In the genomic region with DNA sequence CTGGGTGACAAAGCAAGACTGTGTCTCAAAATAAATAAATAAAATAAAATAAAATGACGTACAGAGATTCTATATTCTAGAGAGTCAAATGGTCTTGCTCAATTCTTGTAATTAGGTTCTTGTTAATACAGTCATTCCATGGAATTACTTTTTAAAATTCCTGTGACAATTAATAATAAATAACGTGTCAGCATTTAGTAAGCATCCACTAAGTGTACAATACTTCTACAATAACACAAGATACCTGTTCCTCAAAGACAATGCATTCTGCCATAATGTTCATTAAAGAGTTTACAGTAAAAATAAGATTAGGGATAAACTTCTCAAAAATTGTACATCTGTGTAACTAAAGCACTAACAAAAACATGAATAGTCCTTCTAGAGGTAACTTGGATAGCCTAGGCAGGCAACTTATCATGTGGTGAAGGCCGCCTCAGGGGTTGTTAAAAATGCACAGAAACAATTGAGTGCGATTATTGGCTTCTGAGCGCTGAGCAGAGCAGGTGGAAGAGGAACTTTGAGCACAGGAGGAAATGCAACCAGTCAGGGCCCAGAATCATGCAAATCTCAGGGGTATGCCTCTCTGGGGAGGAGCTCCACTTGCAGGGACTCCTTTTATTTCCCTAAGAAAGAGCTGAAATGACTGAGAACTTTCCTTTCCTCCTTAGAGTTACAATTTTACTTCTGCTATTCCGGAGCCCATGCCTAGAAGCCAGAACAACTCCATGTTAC, we compare ENCODE assay signal across 11 cellular contexts. TPM values are rescaled to one million over a fixed set of nuclear protein-coding genes. Genes with fewer than 3 reads are reported as not detected.
DNase-seq lines count a peak whose midpoint lies in the region; ATAC-seq and TF ChIP-seq lines count a peak whose summit lies in the region.
"Had no signal": no experiment of that assay in that cellular context is flagged by ENCODE, and none has a peak within 500 bp of the region (broad histone marks: within the 10 kb centered on the region; RNA-seq: fewer than 3 reads in every experiment).

No MANE protein-coding gene starts in this region.

- H3K27ac Mint-ChIP-seq in stimulated activated naive CD8-positive, alpha-beta T cell treated with anti-CD3 and anti-CD28 coated beads, Interleukin-15, Interleukin-2, amounts not matched to agents 100 ng/mL and 50 ng/mL, for 24 hours, result no peak overlapping the region
- no peak overlapping the region for H3K27ac Mint-ChIP-seq in stimulated activated naive CD8-positive, alpha-beta T cell treated with anti-CD3 and anti-CD28 coated beads, Interleukin-15, amount 100 ng/mL, for 72 hours
- H3K27ac Mint-ChIP-seq in T-helper 2 cell treated with Interferon-gamma antibody and Interleukin-4, amounts not matched to agents 5 μg/mL and 100 μg/mL, for 36 hours, result no peak overlapping the region

- H3K4me1 ChIP-seq in uterus (no peaks in the 10 kb centered on the region), ovary (ENCODE audit: insufficient read depth) (no peaks in the 10 kb centered on the region)
- H3K4me1 ChIP-seq: right atrium auricular region had no signal

- H3K36me3 ChIP-seq in uterus (no peaks in the 10 kb centered on the region), ovary (no peaks in the 10 kb centered on the region)

- WGBS in ovary, 3 donors, result 84 to 86% (median 84%) methylated on average over 6 of the region's 6 CpGs

- intact Hi-C loops in uterus (cut with DNase I; ENCODE audit: low total_unique reads) (no loop called here), ovary (cut with DNase I) (no loop called here)

- H3K4me3 ChIP-seq in uterus, result no peak overlapping the region
- no peak overlapping the region for H3K4me3 ChIP-seq in ovary
- H3K4me3 ChIP-seq: right atrium auricular region, thoracic aorta had no signal

- no peak for TF ChIP-seq CTCF in uterus (IDR thresholded peaks at IDR 0.05)
- no peak for TF ChIP-seq CTCF in ovary (IDR thresholded peaks at IDR 0.05)

- no peak for TF ChIP-seq EP300 in ovary (IDR thresholded peaks at IDR 0.05)

- DNase-seq in stimulated activated naive CD8-positive, alpha-beta T cell treated with anti-CD3 and anti-CD28 coated beads, Interleukin-15, amount 100 ng/mL, for 72 hours, result no peak
- peak; percentile 66 to 81 for DNase-seq in NOMO-1 (lab: John Stamatoyannopoulos, UW; ENCODE audit: unreplicated experiment in 2 of 2)
- no peak for DNase-seq in uterus
- DNase-seq in T-helper 2 cell treated with Interferon-gamma antibody and Interleukin-4, amounts not matched to agents 5 μg/mL and 100 μg/mL, for 36 hours (ENCODE audit: low spot score), result no peak
- DNase-seq in ovary, result no peak
- DNase-seq in NCI-H1105 treated with DMSO at 0.1 percent for 48 hours (lab: John Stamatoyannopoulos, UW), result no peak

- H3K27me3 ChIP-seq in uterus (no peaks in the 10 kb centered on the region), ovary (no peaks in the 10 kb centered on the region)
- H3K27me3 ChIP-seq: right atrium auricular region had no signal

- peaks cover 15% of the 10 kb centered on the region for H3K4me1 Mint-ChIP-seq in stimulated activated naive CD8-positive, alpha-beta T cell treated with anti-CD3 and anti-CD28 coated beads, Interleukin-15, Interleukin-2, amounts not matched to agents 100 ng/mL and 50 ng/mL, for 24 hours (ENCODE audit: low read depth)
- H3K4me1 Mint-ChIP-seq in stimulated activated naive CD8-positive, alpha-beta T cell treated with anti-CD3 and anti-CD28 coated beads, Interleukin-15, amount 100 ng/mL, for 72 hours, result peaks cover 6% of the 10 kb centered on the region
- H3K4me1 Mint-ChIP-seq in T-helper 2 cell treated with Interferon-gamma antibody and Interleukin-4, amounts not matched to agents 5 μg/mL and 100 μg/mL, for 36 hours (ENCODE audit: low read depth), result peaks cover 13% of the 10 kb centered on the region

- no peaks in the 10 kb centered on the region for H3K9me3 ChIP-seq in uterus
- H3K9me3 ChIP-seq in ovary, result no peaks in the 10 kb centered on the region
- H3K9me3 ChIP-seq: right atrium auricular region, thoracic aorta had no signal

- H3K27ac ChIP-seq in uterus, result no peak overlapping the region
- H3K27ac ChIP-seq in ovary, result no peak overlapping the region
- H3K27ac ChIP-seq: right atrium auricular region, thoracic aorta had no signal

- peaks cover 55% of the 10 kb centered on the region for H3K36me3 Mint-ChIP-seq in stimulated activated naive CD8-positive, alpha-beta T cell treated with anti-CD3 and anti-CD28 coated beads, Interleukin-15, Interleukin-2, amounts not matched to agents 100 ng/mL and 50 ng/mL, for 24 hours (ENCODE audit: low read depth)
- H3K36me3 Mint-ChIP-seq in T-helper 2 cell treated with Interferon-gamma antibody and Interleukin-4, amounts not matched to agents 5 μg/mL and 100 μg/mL, for 36 hours (ENCODE audit: low read depth), result peaks cover 42% of the 10 kb centered on the region

- TF ChIP-seq POLR2A in uterus (IDR thresholded peaks at IDR 0.05) (no peak), ovary (IDR thresholded peaks at IDR 0.05) (no peak)

- no peak for ATAC-seq in stimulated activated naive CD8-positive, alpha-beta T cell treated with anti-CD3 and anti-CD28 coated beads, Interleukin-15, amount 100 ng/mL, for 72 hours
- ATAC-seq in HG02885 (IDR thresholded peaks at IDR 0.05; ENCODE audit: poor library complexity, unreplicated experiment), result peak; percentile 99
- ATAC-seq: SK-N-SH treated with all-trans-retinoic acid at 6 μM for 48 hours had no signal

- peak overlapping the region; percentile 19 for H3K4me3 Mint-ChIP-seq in stimulated activated naive CD8-positive, alpha-beta T cell treated with anti-CD3 and anti-CD28 coated beads, Interleukin-15, Interleukin-2, amounts not matched to agents 100 ng/mL and 50 ng/mL, for 24 hours
- no peak overlapping the region for H3K4me3 Mint-ChIP-seq in stimulated activated naive CD8-positive, alpha-beta T cell treated with anti-CD3 and anti-CD28 coated beads, Interleukin-15, amount 100 ng/mL, for 72 hours
- H3K4me3 Mint-ChIP-seq in T-helper 2 cell treated with Interferon-gamma antibody and Interleukin-4, amounts not matched to agents 5 μg/mL and 100 μg/mL, for 36 hours, result no peak overlapping the region

- no peaks in the 10 kb centered on the region for H3K27me3 Mint-ChIP-seq in stimulated activated naive CD8-positive, alpha-beta T cell treated with anti-CD3 and anti-CD28 coated beads, Interleukin-15, Interleukin-2, amounts not matched to agents 100 ng/mL and 50 ng/mL, for 24 hours
- no peaks in the 10 kb centered on the region for H3K27me3 Mint-ChIP-seq in stimulated activated naive CD8-positive, alpha-beta T cell treated with anti-CD3 and anti-CD28 coated beads, Interleukin-15, amount 100 ng/mL, for 72 hours
- no peaks in the 10 kb centered on the region for H3K27me3 Mint-ChIP-seq in T-helper 2 cell treated with Interferon-gamma antibody and Interleukin-4, amounts not matched to agents 5 μg/mL and 100 μg/mL, for 36 hours (ENCODE audit: low read depth)

- no peaks in the 10 kb centered on the region for H3K9me3 Mint-ChIP-seq in stimulated activated naive CD8-positive, alpha-beta T cell treated with anti-CD3 and anti-CD28 coated beads, Interleukin-15, Interleukin-2, amounts not matched to agents 100 ng/mL and 50 ng/mL, for 24 hours
- no peaks in the 10 kb centered on the region for H3K9me3 Mint-ChIP-seq in stimulated activated naive CD8-positive, alpha-beta T cell treated with anti-CD3 and anti-CD28 coated beads, Interleukin-15, amount 100 ng/mL, for 72 hours
- no peaks in the 10 kb centered on the region for H3K9me3 Mint-ChIP-seq in T-helper 2 cell treated with Interferon-gamma antibody and Interleukin-4, amounts not matched to agents 5 μg/mL and 100 μg/mL, for 36 hours

RNA-seq across cellular contexts. Expression of a gene that starts 37.1 kb away (rescaled TPM):
- total RNA-seq in uterus, result 10 to 100 TPM; 10.9 to 22.0 (median 13.3) TPM
- 10 to 100 TPM in 2 of 7 donors, 1 to 10 TPM in 5; 6.4 to 15.7 (median 8.6) TPM for total RNA-seq in ovary
- 10 to 100 TPM in 1 of 2 donors, 1 to 10 TPM in 1; 6.8 to 11.5 TPM for polyA plus RNA-seq in ovary

RNA-seq across cellular contexts. Expression of a gene that starts 37.2 kb away (rescaled TPM):
- total RNA-seq in uterus (1 to 10 TPM in 3 of 4 donors, not detected in 1; 2.0 to 5.9 (median 5.8) TPM), ovary (1 to 10 TPM; 2.0 to 4.8 (median 3.0) TPM)
- polyA plus RNA-seq in ovary, result 1 to 10 TPM; 2.4 to 5.2 TPM

Comparison
In these comparisons a context has a peak if more than half of its experiments do, and no peak if none do; other contexts are left out.
1. DNase-seq: peak in NOMO-1 (2 of 2); none in stimulated activated naive CD8-positive, alpha-beta T cell treated with anti-CD3 and anti-CD28 coated beads, Interleukin-15, amount 100 ng/mL, for 72 hours (0 of 2), uterus (0 of 2), T-helper 2 cell treated with Interferon-gamma antibody and Interleukin-4, amounts not matched to agents 5 μg/mL and 100 μg/mL, for 36 hours (single experiment), ovary (0 of 5) and NCI-H1105 treated with DMSO at 0.1 percent for 48 hours (single experiment).